ENCODE assay signal across 34 cellular contexts in the genomic region with DNA sequence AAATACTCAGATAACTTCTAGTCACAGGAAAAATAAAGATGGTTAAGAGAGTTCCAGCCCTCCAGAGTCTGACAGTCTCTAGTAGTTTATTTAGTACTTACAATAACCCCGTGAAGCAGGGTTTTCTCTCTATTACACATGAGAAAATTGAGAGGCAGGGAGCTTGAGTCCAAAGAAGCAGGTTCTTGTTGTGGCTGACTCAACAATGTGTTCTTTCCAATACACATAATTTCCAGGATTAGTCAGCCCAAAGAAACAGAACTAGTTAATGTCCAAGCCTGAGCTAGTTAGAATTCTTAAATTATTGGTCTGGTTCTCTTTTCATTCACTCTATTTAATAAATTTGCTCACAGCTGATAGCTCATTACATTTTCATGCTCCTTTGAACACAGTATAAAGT. TPM values are rescaled to one million over a fixed set of nuclear protein-coding genes. Genes with fewer than 3 reads are reported as not detected.
A peak's percentile ranks its signal among the peaks of the same experiment; 100 is the strongest.
DNase-seq lines count a peak whose midpoint lies in the region; ATAC-seq, FAIRE-seq and TF ChIP-seq lines count a peak whose summit lies in the region.
"Had no signal": no experiment of that assay in that cellular context is flagged by ENCODE, and none has a peak within 500 bp of the region (broad histone marks: within the 10 kb centered on the region; RNA-seq: fewer than 3 reads in every experiment).

No MANE protein-coding gene starts in this region.

- H3K27me3 ChIP-seq in ACC112 (ENCODE audit: insufficient read depth, low read length) (no peaks in the 10 kb centered on the region), bronchial epithelial cell (ENCODE audit: control insufficient read depth, insufficient read depth, low read length) (no peaks in the 10 kb centered on the region)
- H3K27me3 ChIP-seq: uterus had no signal

- H3K9me3 Mint-ChIP-seq in mesothelial cell of epicardium: no peaks in the 10 kb centered on the region
- H3K9me3 Mint-ChIP-seq: activated naive CD8-positive, alpha-beta T cell treated with anti-CD3 and anti-CD28 coated beads for 36 hours; immature natural killer cell; T-helper 1 cell treated with Interleukin-12 subunit alpha and Interleukin-12 subunit beta and Interleukin-4 antibody, amounts not matched to agents 30 μg/mL and 1 μg/mL, for 36 hours had no signal

- H3K4me3 ChIP-seq in ACC112 (ENCODE audit: low read depth, low read length) (no peak overlapping the region), bronchial epithelial cell (ENCODE audit: low read depth, low read length) (no peak overlapping the region)
- H3K4me3 ChIP-seq: prostate gland, SK-N-MC, uterus had no signal

- H2AFZ ChIP-seq in ACC112 (ENCODE audit: low read length, unreplicated experiment): peak overlapping the region; percentile 28

- peaks cover 24% of the 10 kb centered on the region for H3K4me1 ChIP-seq in ACC112 (ENCODE audit: control insufficient read depth, insufficient read depth, low read length, unreplicated experiment)
- H3K4me1 ChIP-seq: prostate gland, uterus had no signal

- peak; percentile 33 for DNase-seq in LHCN-M2 (ENCODE audit: low read depth)
- peak; percentile 71 for DNase-seq in bronchial epithelial cell (ENCODE audit: low read depth)
- DNase-seq in iris pigment epithelial cell (ENCODE audit: low read depth): peak; percentile 65
- DNase-seq in activated T-cell treated with anti-CD3 and anti-CD28 coated beads, Interleukin-2, amount 50 U/mL, for 48 hours: no peak
- DNase-seq in mesothelial cell of epicardium (ENCODE audit: low spot score in 2 of 2, unreplicated experiment in 2 of 2): no peak
- DNase-seq: activated CD4-positive, alpha-beta T cell treated with anti-CD3 and anti-CD28 coated beads for 36 hours; activated CD8-positive, alpha-beta T cell treated with anti-CD3 and anti-CD28 coated beads, Interleukin-2, amount 10 ng/mL, durations not matched to agents 7 days and 5 days; activated effector memory CD4-positive, alpha-beta T cell treated with anti-CD3 and anti-CD28 coated beads, Interleukin-2, amount 50 U/mL, for 16 hours; activated naive CD8-positive, alpha-beta T cell treated with anti-CD3 and anti-CD28 coated beads for 36 hours; activated T-cell treated with anti-CD3 and anti-CD28 coated beads for 4 hours; DMS153; erythroblast; GDM1; hypothalamus; immature natural killer cell; KG1; naive thymus-derived CD8-positive, alpha-beta T cell; NCI-H1417; NCI-H2081; NCI-H226; NCI-H748 treated with DMSO at 0.1 percent for 48 hours; nucleus accumbens; stimulated activated naive CD4-positive, alpha-beta T cell; uterus had no signal

- no peaks in the 10 kb centered on the region for H3K36me3 Mint-ChIP-seq in mesothelial cell of epicardium
- H3K36me3 Mint-ChIP-seq: activated naive CD8-positive, alpha-beta T cell treated with anti-CD3 and anti-CD28 coated beads for 36 hours; immature natural killer cell; naive thymus-derived CD8-positive, alpha-beta T cell had no signal

- peaks cover 51% of the 10 kb centered on the region for H3K27me3 Mint-ChIP-seq in mesothelial cell of epicardium (ENCODE audit: low read depth)

- peak overlapping the region; percentile 14; the same call in 1 of the 2 replicates for H3K27ac ChIP-seq in ACC112 (ENCODE audit: low read depth, low read length)
- H3K27ac ChIP-seq: prostate gland, SK-N-MC, uterus had no signal

- no peaks in the 10 kb centered on the region for H3K4me1 Mint-ChIP-seq in mesothelial cell of epicardium
- H3K4me1 Mint-ChIP-seq: activated CD4-positive, alpha-beta T cell treated with anti-CD3 and anti-CD28 coated beads for 36 hours; activated naive CD8-positive, alpha-beta T cell treated with anti-CD3 and anti-CD28 coated beads for 36 hours; immature natural killer cell; naive thymus-derived CD8-positive, alpha-beta T cell had no signal

- H3K27ac Mint-ChIP-seq in mesothelial cell of epicardium: no peak overlapping the region
- H3K27ac Mint-ChIP-seq: activated CD4-positive, alpha-beta T cell treated with anti-CD3 and anti-CD28 coated beads for 36 hours; activated CD8-positive, alpha-beta T cell treated with anti-CD3 and anti-CD28 coated beads, Interleukin-2, amount 10 ng/mL, durations not matched to agents 7 days and 5 days; activated naive CD8-positive, alpha-beta T cell treated with anti-CD3 and anti-CD28 coated beads for 36 hours; immature natural killer cell; naive thymus-derived CD8-positive, alpha-beta T cell; T-helper 1 cell treated with Interleukin-12 subunit alpha and Interleukin-12 subunit beta and Interleukin-4 antibody, amounts not matched to agents 30 μg/mL and 1 μg/mL, for 36 hours had no signal

- TF ChIP-seq CTCF in bronchial epithelial cell (IDR thresholded peaks at IDR 0.05; ENCODE audit: insufficient read depth, low read length, severe bottlenecking) (no peak), mesothelial cell of epicardium (IDR thresholded peaks at IDR 0.05; ENCODE audit: unreplicated experiment) (no peak)

- FAIRE-seq in bronchial epithelial cell (lab: Jason Lieb, UNC): no peak
- FAIRE-seq: A204.1, RCC 7860 had no signal

- no peaks in the 10 kb centered on the region for H3K79me2 ChIP-seq in ACC112 (ENCODE audit: control insufficient read depth, insufficient read depth, low read length, unreplicated experiment)

- no peak overlapping the region for H3K4me3 Mint-ChIP-seq in mesothelial cell of epicardium
- H3K4me3 Mint-ChIP-seq: activated CD4-positive, alpha-beta T cell treated with anti-CD3 and anti-CD28 coated beads for 36 hours; activated CD8-positive, alpha-beta T cell treated with anti-CD3 and anti-CD28 coated beads, Interleukin-2, amount 10 ng/mL, durations not matched to agents 7 days and 5 days; activated naive CD8-positive, alpha-beta T cell treated with anti-CD3 and anti-CD28 coated beads for 36 hours; immature natural killer cell; naive thymus-derived CD8-positive, alpha-beta T cell; T-helper 1 cell treated with Interleukin-12 subunit alpha and Interleukin-12 subunit beta and Interleukin-4 antibody, amounts not matched to agents 30 μg/mL and 1 μg/mL, for 36 hours had no signal

- ATAC-seq in HG02970 (IDR thresholded peaks at IDR 0.05; ENCODE audit: low FRiP score, unreplicated experiment) (no peak), GM19397 (IDR thresholded peaks at IDR 0.05; ENCODE audit: unreplicated experiment) (no peak)
- ATAC-seq: activated CD4-positive, alpha-beta T cell treated with anti-CD3 and anti-CD28 coated beads for 36 hours; activated CD8-positive, alpha-beta T cell treated with anti-CD3 and anti-CD28 coated beads, Interleukin-2, amount 10 ng/mL, durations not matched to agents 7 days and 5 days; HCT116; naive thymus-derived CD8-positive, alpha-beta T cell had no signal

- H3K36me3 ChIP-seq in ACC112 (ENCODE audit: insufficient read depth, low read length): no peaks in the 10 kb centered on the region
- no peaks in the 10 kb centered on the region for H3K36me3 ChIP-seq in bronchial epithelial cell (ENCODE audit: control insufficient read depth, insufficient read depth, low read length)
- H3K36me3 ChIP-seq: prostate gland, uterus had no signal

RNA-seq across cellular contexts. Expression of gene ALDH1A2, which starts 49.9 kb away (rescaled TPM):
- 0.46 and 0.77 TPM in 2 replicates for total RNA-seq in LHCN-M2 (2014; rRNA removed)
- 0.81 TPM for polyA plus RNA-seq in LHCN-M2 (2012)
- total RNA-seq in bronchial epithelial cell: 0.79 and 1.9 TPM in 2 replicates
- 26.2 to 31.9 TPM (median 28.6 TPM) in 3 replicates for total RNA-seq in mesothelial cell of epicardium
- total RNA-seq: activated CD4-positive, alpha-beta T cell treated with anti-CD3 and anti-CD28 coated beads for 36 hours; activated CD8-positive, alpha-beta T cell treated with anti-CD3 and anti-CD28 coated beads, Interleukin-2, amount 10 ng/mL, durations not matched to agents 7 days and 5 days; chondrocyte; naive thymus-derived CD8-positive, alpha-beta T cell had no signal
- polyA plus RNA-seq: naive thymus-derived CD8-positive, alpha-beta T cell had no signal

Comparison
In these comparisons a context has a peak if more than half of its experiments do, and no peak if none do; other contexts are left out.
1. DNase-seq: peak in LHCN-M2 (single experiment), bronchial epithelial cell (single experiment) and iris pigment epithelial cell (single experiment); none in activated T-cell treated with anti-CD3 and anti-CD28 coated beads, Interleukin-2, amount 50 U/mL, for 48 hours (0 of 2) and mesothelial cell of epicardium (0 of 2).